Comparison of ENCODE assay signal across 1 cellular context in the genomic region with DNA sequence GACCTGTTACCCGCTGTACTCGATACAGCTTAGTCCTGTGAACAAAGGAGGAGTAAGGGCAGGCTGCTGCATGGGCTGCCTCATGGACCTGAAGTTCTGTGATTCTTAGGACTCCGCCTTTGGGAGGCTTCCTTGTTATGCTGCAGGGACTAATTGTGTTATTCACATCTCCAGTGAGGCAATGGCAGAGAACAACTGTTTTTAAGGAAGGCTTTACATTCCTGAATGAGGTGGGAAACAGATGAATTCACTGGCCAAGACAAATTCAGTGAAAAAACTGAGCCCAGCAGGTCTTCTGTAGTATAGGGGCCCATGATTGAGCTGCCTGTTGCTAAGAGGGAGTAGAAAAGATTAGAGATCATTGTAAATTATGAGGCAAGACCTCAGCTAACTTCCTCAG.
A peak's percentile ranks its signal among the peaks of the same experiment; 100 is the strongest.
TF ChIP-seq lines count a peak whose summit lies in the region.

No MANE protein-coding gene starts in this region.

TF ChIP-seq in K562, 482 proteins besides CTCF, POLR2A, EP300 and RAD21:
- peak; percentile 18; the same call in 1 of the 2 replicates for TF ChIP-seq RFX1 (IDR thresholded peaks at IDR 0.05)
- no peak for TF ChIP-seq CBFA2T2 (conservative IDR thresholded peaks at IDR 0.05)
